Comparison of ENCODE assay signal across 20 cellular contexts in the genomic region with DNA sequence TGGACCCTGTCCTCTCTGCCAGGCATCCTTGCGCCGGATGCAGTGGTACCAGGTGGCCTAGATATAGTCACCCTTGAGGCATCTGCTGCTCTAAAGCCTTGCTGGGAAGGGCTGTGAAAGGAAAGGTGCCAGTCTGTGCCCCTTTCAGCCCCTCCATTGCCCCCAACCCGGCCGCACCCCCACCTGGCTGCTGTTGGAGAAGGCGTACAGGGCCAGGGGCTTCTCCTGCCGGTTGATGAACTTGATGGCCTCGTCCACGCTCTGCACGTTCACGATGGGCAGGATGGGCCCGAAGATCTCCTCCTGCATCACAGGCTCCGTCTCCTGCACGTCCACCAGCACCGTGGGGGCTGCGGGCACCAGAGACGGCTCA. TPM values are rescaled to one million over a fixed set of nuclear protein-coding genes. Genes with fewer than 3 reads are reported as not detected.
DNase-seq lines count a peak whose midpoint lies in the region; ATAC-seq and TF ChIP-seq lines count a peak whose summit lies in the region.
"Had no signal": no experiment of that assay in that cellular context is flagged by ENCODE, and none has a peak within 500 bp of the region (broad histone marks: within the 10 kb centered on the region; RNA-seq: fewer than 3 reads in every experiment).

No MANE protein-coding gene starts in this region.

- peak; percentile 28 for DNase-seq in H7
- peak; percentile 77 for DNase-seq in chondrocyte (ENCODE audit: low spot score)
- peak; percentile 52 for DNase-seq in osteoblast (ENCODE audit: insufficient read length, low spot score, missing footprints)
- no peak for DNase-seq in endodermal cell
- DNase-seq in occipital lobe (lab: John Stamatoyannopoulos, UW): no peak
- DNase-seq: ACHN; BE2C; C1 segment of cervical spinal cord; CD4-positive, CD25-positive, alpha-beta regulatory T cell; CD8-positive, alpha-beta memory T cell; COR-L47; DMS 273 treated with DMSO at 0.1 percent for 48 hours; DMS53; GOT3; H9; KBM-7 had no signal

- H3K4me3 Mint-ChIP-seq in chondrocyte (ENCODE audit: unreplicated experiment) (no peak overlapping the region), endodermal cell (no peak overlapping the region)
- H3K4me3 Mint-ChIP-seq: CD4-positive, CD25-positive, alpha-beta regulatory T cell; CD8-positive, alpha-beta memory T cell; H9; IgD-negative memory B cell had no signal

- H3K4me1 Mint-ChIP-seq in chondrocyte (ENCODE audit: low read depth): no peaks in the 10 kb centered on the region
- no peaks in the 10 kb centered on the region for H3K4me1 Mint-ChIP-seq in endodermal cell
- H3K4me1 Mint-ChIP-seq: H9 had no signal

- H3K27ac ChIP-seq in osteoblast (ENCODE audit: low read depth, low read length) (no peak overlapping the region), endodermal cell (ENCODE audit: low read depth, low read length) (no peak overlapping the region)
- H3K27ac ChIP-seq: HL-60 had no signal

- H3K27ac Mint-ChIP-seq in chondrocyte (ENCODE audit: unreplicated experiment) (no peak overlapping the region), endodermal cell (no peak overlapping the region)
- H3K27ac Mint-ChIP-seq: CD4-positive, CD25-positive, alpha-beta regulatory T cell; CD8-positive, alpha-beta memory T cell; IgD-negative memory B cell had no signal

- H3K9me3 Mint-ChIP-seq in chondrocyte (ENCODE audit: low read depth) (no peaks in the 10 kb centered on the region), endodermal cell (peaks cover 2% of the 10 kb centered on the region)
- H3K9me3 Mint-ChIP-seq: CD4-positive, CD25-positive, alpha-beta regulatory T cell; CD8-positive, alpha-beta memory T cell; H9; IgD-negative memory B cell had no signal

- no peak overlapping the region for H3K9ac ChIP-seq in endodermal cell (ENCODE audit: extremely low read depth, low read length, poor library complexity, severe bottlenecking)

- H3K36me3 Mint-ChIP-seq in chondrocyte (ENCODE audit: low read depth): no peaks in the 10 kb centered on the region
- H3K36me3 Mint-ChIP-seq in endodermal cell (ENCODE audit: low read depth): no peaks in the 10 kb centered on the region
- H3K36me3 Mint-ChIP-seq: CD4-positive, CD25-positive, alpha-beta regulatory T cell; CD8-positive, alpha-beta memory T cell; IgD-negative memory B cell had no signal

- H3K27me3 ChIP-seq in H7 (ENCODE audit: control insufficient read depth, insufficient read depth, low read length): no peaks in the 10 kb centered on the region
- H3K27me3 ChIP-seq in osteoblast (ENCODE audit: insufficient read depth, low read length): no peaks in the 10 kb centered on the region
- H3K27me3 ChIP-seq in endodermal cell (ENCODE audit: control insufficient read depth, insufficient read depth, low read length, poor library complexity, severe bottlenecking): no peaks in the 10 kb centered on the region

- H2AFZ ChIP-seq in osteoblast (ENCODE audit: low read length): no peak overlapping the region

- TF ChIP-seq CTCF in chondrocyte (IDR thresholded peaks at IDR 0.05) (no peak), osteoblast (IDR thresholded peaks at IDR 0.05; ENCODE audit: extremely low read depth, low read depth, low read length) (no peak), endodermal cell (conservative IDR thresholded peaks at IDR 0.05) (no peak)

- no peaks in the 10 kb centered on the region for H3K79me2 ChIP-seq in osteoblast (ENCODE audit: insufficient read depth, low read length)

- no peak for ATAC-seq in HG02870 (IDR thresholded peaks at IDR 0.05; ENCODE audit: unreplicated experiment)

- no peaks in the 10 kb centered on the region for H3K36me3 ChIP-seq in H7 (replicated peaks; ENCODE audit: control insufficient read depth, insufficient read depth, low read length)
- no peaks in the 10 kb centered on the region for H3K36me3 ChIP-seq in osteoblast (ENCODE audit: insufficient read depth, low read length)
- H3K36me3 ChIP-seq in endodermal cell (ENCODE audit: control insufficient read depth, insufficient read depth, low read length): no peaks in the 10 kb centered on the region
- H3K36me3 ChIP-seq: BE2C had no signal

- H3K4me3 ChIP-seq in H7 (ENCODE audit: insufficient read depth, low read depth, low read length): no peak overlapping the region
- H3K4me3 ChIP-seq in osteoblast (ENCODE audit: insufficient read depth, low read length): no peak overlapping the region
- H3K4me3 ChIP-seq in endodermal cell (ENCODE audit: low read length): no peak overlapping the region

- H3K4me1 ChIP-seq in osteoblast (ENCODE audit: insufficient read depth, low read length): no peaks in the 10 kb centered on the region
- H3K4me1 ChIP-seq in endodermal cell (ENCODE audit: control insufficient read depth, insufficient read depth, low read length): no peaks in the 10 kb centered on the region
- H3K4me1 ChIP-seq: BE2C had no signal

- no peaks in the 10 kb centered on the region for H3K9me3 ChIP-seq in osteoblast (ENCODE audit: low read depth, low read length)
- H3K9me3 ChIP-seq in endodermal cell (ENCODE audit: control insufficient read depth, low read length): no peaks in the 10 kb centered on the region
- H3K9me3 ChIP-seq: BE2C had no signal

- 93 to 100% methylated on average over 3 to 16 of the region's 16 CpGs for WGBS in endodermal cell (ENCODE audit: insufficient coverage in 1 of 2, insufficient read length in 1 of 2), 2 experiments

- peaks cover 18% of the 10 kb centered on the region for H3K27me3 Mint-ChIP-seq in chondrocyte (ENCODE audit: low read depth)
- H3K27me3 Mint-ChIP-seq in endodermal cell (ENCODE audit: insufficient read depth): peaks cover 3% of the 10 kb centered on the region
- H3K27me3 Mint-ChIP-seq: CD8-positive, alpha-beta memory T cell had no signal

- no peak overlapping the region for H3K4me2 ChIP-seq in osteoblast (ENCODE audit: insufficient read depth, low read length)

- H4K20me1 ChIP-seq in osteoblast (ENCODE audit: insufficient read depth, low read length): no peaks in the 10 kb centered on the region

RNA-seq across cellular contexts. Expression of gene ALDH3B2, which starts 10.2 kb away (rescaled TPM):
- total RNA-seq in H7 (2014; rRNA removed; shearing (Covaris generic)): not detected in 2 replicates
- not detected in 3 replicates for total RNA-seq in chondrocyte
- total RNA-seq in osteoblast: not detected in 2 replicates
- not detected for total RNA-seq in endodermal cell
- not detected for polyA plus RNA-seq in endodermal cell (2013, experiment 1 of 2)
- not detected for polyA plus RNA-seq in endodermal cell (2013, experiment 2 of 2)
- not detected for total RNA-seq in occipital lobe
- total RNA-seq: CD4-positive, CD25-positive, alpha-beta regulatory T cell; CD8-positive, alpha-beta memory T cell; H9; HT1080 had no signal
- polyA plus RNA-seq: CD4-positive, CD25-positive, alpha-beta regulatory T cell; CD8-positive, alpha-beta memory T cell; IgD-negative memory B cell had no signal

RNA-seq across cellular contexts. Expression of gene ACY3, which starts 13.7 kb away (rescaled TPM):
- total RNA-seq in H7 (2014; rRNA removed; shearing (Covaris generic)): not detected in 2 replicates
- total RNA-seq in chondrocyte: not detected in 3 replicates
- under 0.01 and 0.29 TPM in 2 replicates for total RNA-seq in osteoblast
- total RNA-seq in endodermal cell: under 1 TPM; 0.20 to 0.71 TPM
- polyA plus RNA-seq in endodermal cell (2013, experiment 1 of 2): not detected
- polyA plus RNA-seq in endodermal cell (2013, experiment 2 of 2): not detected
- total RNA-seq in occipital lobe: 0.47 TPM
- total RNA-seq: H9, HT1080 had no signal

RNA-seq across cellular contexts. Expression of gene TBX10, which starts 24.6 kb away (rescaled TPM):
- total RNA-seq in H7 (2014; rRNA removed; shearing (Covaris generic)): 0.07 TPM in 1 of 2 replicates, not detected in the other
- total RNA-seq in chondrocyte: not detected in 3 replicates
- total RNA-seq in osteoblast: not detected in 2 replicates
- not detected for total RNA-seq in endodermal cell
- 1.7 TPM for polyA plus RNA-seq in endodermal cell (2013, experiment 1 of 2)
- polyA plus RNA-seq in endodermal cell (2013, experiment 2 of 2): 1.7 TPM
- not detected for total RNA-seq in occipital lobe
- total RNA-seq: CD4-positive, CD25-positive, alpha-beta regulatory T cell; CD8-positive, alpha-beta memory T cell; H9; HT1080 had no signal
- polyA plus RNA-seq: CD4-positive, CD25-positive, alpha-beta regulatory T cell; CD8-positive, alpha-beta memory T cell; IgD-negative memory B cell had no signal

RNA-seq across cellular contexts. Expression of gene NUDT8, which starts 34.5 kb away (rescaled TPM):
- 8.1 and 8.7 TPM in 2 replicates for total RNA-seq in H7 (2014; rRNA removed; shearing (Covaris generic))
- total RNA-seq in chondrocyte (8.4 to 12.6 TPM (median 11.3 TPM) in 3 replicates), osteoblast (4.7 and 5.3 TPM in 2 replicates), endodermal cell (10 to 100 TPM in 1 of 2 donors, 1 to 10 TPM in 1; 9.5 to 13.1 TPM), occipital lobe (0.62 TPM)
- 13.6 TPM for polyA plus RNA-seq in endodermal cell (2013, experiment 1 of 2)
- polyA plus RNA-seq in endodermal cell (2013, experiment 2 of 2): 13.4 TPM

RNA-seq across cellular contexts. Expression of gene NDUFV1, which starts 57.5 kb away (rescaled TPM):
- 302 and 350 TPM in 2 replicates for total RNA-seq in H7 (2014; rRNA removed; shearing (Covaris generic))
- total RNA-seq in chondrocyte: 119 to 151 TPM (median 121 TPM) in 3 replicates
- 146 and 158 TPM in 2 replicates for total RNA-seq in osteoblast
- 100 to 1,000 TPM; 135 to 160 TPM for total RNA-seq in endodermal cell
- polyA plus RNA-seq in endodermal cell (2013, experiment 1 of 2): 138 TPM
- polyA plus RNA-seq in endodermal cell (2013, experiment 2 of 2): 109 TPM
- total RNA-seq in occipital lobe: 129 TPM

Comparison
In these comparisons a context has a peak if more than half of its experiments do, and no peak if none do; other contexts are left out.
1. DNase-seq: peak in H7 (single experiment), chondrocyte (single experiment) and osteoblast (single experiment); none in endodermal cell (single experiment) and occipital lobe (single experiment).